ENCODE assay signal across 8 cellular contexts in genomic region chr1:63367218-63368103, GRCh38. TPM values are rescaled to one million over a fixed set of nuclear protein-coding genes. Genes with fewer than 3 reads are reported as not detected.
DNase-seq lines count a peak whose midpoint lies in the region; ATAC-seq and TF ChIP-seq lines count a peak whose summit lies in the region.

ALG6 (plus strand) TSS chr1:63367627; CDS start chr1:63370978, 3,351 bp downstream.

- CTCF ChIA-PET in CD4-positive, alpha-beta T cell (lab: Charles Lee): no interaction called here
- CTCF ChIA-PET in activated CD4-positive, alpha-beta memory T cell treated with anti-CD3 and anti-CD28 coated beads for 36 hours (lab: Charles Lee): no interaction called here

- peak; percentile 79 for TF ChIP-seq POLR2A in right lobe of liver (IDR thresholded peaks at IDR 0.05)

- peak; percentile 12 for TF ChIP-seq CTCF in CD4-positive, alpha-beta T cell (IDR thresholded peaks at IDR 0.05)
- TF ChIP-seq CTCF in dorsolateral prefrontal cortex (IDR thresholded peaks at IDR 0.05 in 54 of 56, conservative IDR thresholded peaks at IDR 0.05 in 2 of 56; ENCODE audit: low read depth in 1 of 56, partially characterized antibody in 56 of 56) (peak in 42 of 56 donors; percentile 9 to 67 (median 34)), right lobe of liver (IDR thresholded peaks at IDR 0.05) (peak in 1 of 4 donors; percentile 2)

- peak within 1 kb of the TSS; percentile 52 for H3K27ac ChIP-seq in CD4-positive, alpha-beta T cell (ENCODE audit: low read depth, low read length)
- peak within 1 kb of the TSS in 57 of 59 donors; percentile 54 to 93 (median 81) for H3K27ac ChIP-seq in dorsolateral prefrontal cortex
- peak within 1 kb of the TSS; percentile 73 to 78 (median 73) for H3K27ac ChIP-seq in right lobe of liver

- H3K9me3 ChIP-seq in CD4-positive, alpha-beta T cell (ENCODE audit: control insufficient read depth, low read length): no peaks in the 10 kb centered on the region
- H3K9me3 ChIP-seq in right lobe of liver: no peaks in the 10 kb centered on the region

- H3K36me3 Mint-ChIP-seq in CD4-positive, alpha-beta T cell (ENCODE audit: low read depth): peaks cover 30% of the 10 kb centered on the region
- peaks cover 15% of the 10 kb centered on the region for H3K36me3 Mint-ChIP-seq in activated CD4-positive, alpha-beta memory T cell treated with anti-CD3 and anti-CD28 coated beads for 36 hours

- 2% methylated on average over 10 of the region's 77 CpGs for WGBS in right lobe of liver (ENCODE audit: insufficient coverage, low coverage, low lambda C conversion rate, missing lambda C conversion rate)

- intact Hi-C loops in CD4-positive, alpha-beta T cell (cut with DNase I, micrococcal nuclease): loop anchor here in 1 of 2 experiments (1.0 to 5.0 kb wide), 3 partner anchors 156 to 930 kb away; partner anchors contain the start of genes EFCAB7, ITGB3BP, PGM1 and USP1
- intact Hi-C loops in activated CD4-positive, alpha-beta memory T cell treated with anti-CD3 and anti-CD28 coated beads for 36 hours (cut with micrococcal nuclease): loop anchor here (1.0 to 5.0 kb wide), 5 partner anchors 45 to 931 kb away; partner anchors contain the start of genes ATG4C and FOXD3
- intact Hi-C loops in dorsolateral prefrontal cortex (cut with DNase I): loop anchor here (2.0 to 5.0 kb wide), 2 partner anchors 155 kb away; partner anchors contain the start of genes EFCAB7 (in 2 of the 2) and ITGB3BP (in 2 of the 2)
- intact Hi-C loops in right lobe of liver (cut with DNase I): no loop called here

- peak within 1 kb of the TSS; percentile 50 to 99 (median 92) for H3K4me3 ChIP-seq in dorsolateral prefrontal cortex
- peak within 1 kb of the TSS; percentile 86 to 94 (median 92) for H3K4me3 ChIP-seq in right lobe of liver

- peaks cover 34% of the 10 kb centered on the region for H3K4me1 Mint-ChIP-seq in CD4-positive, alpha-beta T cell (ENCODE audit: low read depth)
- peaks cover 21% of the 10 kb centered on the region for H3K4me1 Mint-ChIP-seq in activated CD4-positive, alpha-beta memory T cell treated with anti-CD3 and anti-CD28 coated beads for 36 hours (ENCODE audit: low read depth)

- no peaks in the 10 kb centered on the region for H3K9me3 Mint-ChIP-seq in CD4-positive, alpha-beta T cell
- H3K9me3 Mint-ChIP-seq in activated CD4-positive, alpha-beta memory T cell treated with anti-CD3 and anti-CD28 coated beads for 36 hours: no peaks in the 10 kb centered on the region

- peaks cover 7% of the 10 kb centered on the region for H3K27me3 Mint-ChIP-seq in CD4-positive, alpha-beta T cell
- peaks cover 3% of the 10 kb centered on the region for H3K27me3 Mint-ChIP-seq in activated CD4-positive, alpha-beta memory T cell treated with anti-CD3 and anti-CD28 coated beads for 36 hours

- DNase-seq in CD4-positive, alpha-beta T cell: peak; percentile 64 to 94 (median 86)
- DNase-seq in NCI-H774 (lab: John Stamatoyannopoulos, UW) (peak; percentile 95), dorsolateral prefrontal cortex (peak; percentile 77 to 96 (median 90)), right lobe of liver (peak; percentile 97 to 98 (median 98))
- DNase-seq in activated CD4-positive, alpha-beta memory T cell treated with anti-CD3 and anti-CD28 coated beads for 36 hours: peak; percentile 94
- DNase-seq in stimulated activated CD4-positive, alpha-beta T cell treated with anti-CD3 and anti-CD28 coated beads, Interleukin-4, amount 100 ng/mL, for 24 hours: peak; percentile 93

- ATAC-seq in CD4-positive, alpha-beta T cell (ENCODE audit: poor library complexity): peak; percentile 79
- ATAC-seq in GM19452 (IDR thresholded peaks at IDR 0.05; ENCODE audit: unreplicated experiment): peak; percentile 91
- peak; percentile 75 for ATAC-seq in HG03575 (IDR thresholded peaks at IDR 0.05; ENCODE audit: extremely low read depth, insufficient number of reproducible peaks, low FRiP score, unreplicated experiment)
- peak; percentile 98 to 99 (median 98) for ATAC-seq in right lobe of liver

- no peaks in the 10 kb centered on the region for H3K27me3 ChIP-seq in CD4-positive, alpha-beta T cell (ENCODE audit: control insufficient read depth, insufficient read depth, low read length)
- H3K27me3 ChIP-seq in dorsolateral prefrontal cortex (no peaks in the 10 kb centered on the region), right lobe of liver (no peaks in the 10 kb centered on the region)

- H3K4me1 ChIP-seq in right lobe of liver: peaks cover 0 to 5% (median 0%) of the 10 kb centered on the region in 4 donors

- peak within 1 kb of the TSS; percentile 97 for H3K4me3 Mint-ChIP-seq in CD4-positive, alpha-beta T cell
- H3K4me3 Mint-ChIP-seq in activated CD4-positive, alpha-beta memory T cell treated with anti-CD3 and anti-CD28 coated beads for 36 hours: peak within 1 kb of the TSS; percentile 97

- POLR2A ChIA-PET in CD4-positive, alpha-beta T cell (lab: Charles Lee): interaction anchor here (1.6 kb wide), 1 partner anchor 931 kb away, joined by 6 read pairs; the partner anchor contains the start of gene USP1
- POLR2A ChIA-PET in activated CD4-positive, alpha-beta memory T cell treated with anti-CD3 and anti-CD28 coated beads for 36 hours (lab: Charles Lee): interaction anchor here (0.9 kb wide), 2 partner anchors 19 to 156 kb away, joined by 3 read pairs; partner anchors contain the start of gene EFCAB7

- H3K27ac Mint-ChIP-seq in CD4-positive, alpha-beta T cell: peak within 1 kb of the TSS; percentile 87
- peak within 1 kb of the TSS; percentile 74 for H3K27ac Mint-ChIP-seq in activated CD4-positive, alpha-beta memory T cell treated with anti-CD3 and anti-CD28 coated beads for 36 hours

- H3K36me3 ChIP-seq in right lobe of liver: peaks cover 0 to 8% (median 2%) of the 10 kb centered on the region in 4 donors

RNA-seq across cellular contexts. Expression of gene ALG6, which starts in this region (rescaled TPM):
- total RNA-seq in CD4-positive, alpha-beta T cell: 10 to 100 TPM; 10.6 to 11.2 TPM
- 10 to 100 TPM; 16.0 to 18.8 TPM for total RNA-seq in activated CD4-positive, alpha-beta memory T cell treated with anti-CD3 and anti-CD28 coated beads for 36 hours
- total RNA-seq in dorsolateral prefrontal cortex: 10 to 100 TPM in 103 of 120 experiments, 1 to 10 TPM in 17; 6.3 to 21.8 (median 12.7) TPM
- 1 to 10 TPM; 5.5 to 7.7 (median 6.1) TPM for total RNA-seq in right lobe of liver

Comparison
In these comparisons a context has a peak if more than half of its experiments do, and no peak if none do; other contexts are left out.
1. Peak in every context shown above with its lines: DNase-seq, ATAC-seq, H3K4me3 ChIP-seq and H3K27ac ChIP-seq.
2. intact Hi-C loops: an anchor here in activated CD4-positive, alpha-beta memory T cell treated with anti-CD3 and anti-CD28 coated beads for 36 hours (1.0 to 5.0 kb wide) and dorsolateral prefrontal cortex (2.0 to 5.0 kb wide); none called in right lobe of liver.